Comparison of ENCODE assay signal across 9 cellular contexts in the genomic region with DNA sequence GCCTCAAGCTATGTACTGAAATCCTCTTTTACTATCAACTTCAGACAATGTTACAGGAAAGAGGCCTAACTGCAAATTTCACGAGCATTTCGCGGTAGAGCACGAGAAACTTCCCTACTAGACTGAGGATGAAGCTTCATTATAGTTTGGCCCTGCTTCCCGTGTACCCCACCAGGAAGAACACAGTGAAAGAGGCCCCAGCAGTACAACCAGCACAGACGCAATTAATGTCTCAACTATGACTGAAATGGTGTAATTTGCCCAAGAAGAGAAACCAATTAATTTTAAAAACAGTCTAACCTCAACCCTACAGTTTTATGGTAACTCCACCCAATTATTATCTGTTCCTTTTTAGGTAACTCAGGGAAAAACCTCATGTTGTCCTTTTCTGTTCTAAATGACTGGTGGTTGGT. TPM values are rescaled to one million over a fixed set of nuclear protein-coding genes. Genes with fewer than 3 reads are reported as not detected.
DNase-seq lines count a peak whose midpoint lies in the region; TF ChIP-seq lines count a peak whose summit lies in the region.
"Had no signal": no experiment of that assay in that cellular context is flagged by ENCODE, and none has a peak within 500 bp of the region (broad histone marks: within the 10 kb centered on the region; RNA-seq: fewer than 3 reads in every experiment).

No MANE protein-coding gene starts in this region.

- no peaks in the 10 kb centered on the region for H3K9me3 Mint-ChIP-seq in activated naive CD4-positive, alpha-beta T cell treated with anti-CD3 and anti-CD28 coated beads for 36 hours

- no peaks in the 10 kb centered on the region for H3K9me2 ChIP-seq in MM.1S (replicated peaks; ENCODE audit: insufficient read depth, low read length)

- H3K9ac ChIP-seq in fibroblast of lung (ENCODE audit: insufficient read depth, low read length) = no peak overlapping the region
- H3K9ac ChIP-seq in MM.1S (ENCODE audit: low read length) = no peak overlapping the region

- no peak for TF ChIP-seq CTCF in fibroblast of lung (conservative IDR thresholded peaks at IDR 0.05 in 1 of 2, IDR thresholded peaks at IDR 0.05 in 1 of 2; ENCODE audit: low read depth in 1 of 2, low read length in 2 of 2)
- TF ChIP-seq CTCF in testis (IDR thresholded peaks at IDR 0.05) = no peak
- TF ChIP-seq CTCF in MM.1S (IDR thresholded peaks at IDR 0.05; ENCODE audit: low read length) = no peak

- no peak overlapping the region for H2AFZ ChIP-seq in fibroblast of lung (ENCODE audit: low read length)
- H2AFZ ChIP-seq in MM.1S (ENCODE audit: low read length) = no peak overlapping the region

- DNase-seq in activated naive CD4-positive, alpha-beta T cell treated with anti-CD3 and anti-CD28 coated beads for 36 hours = peak; percentile 35
- no peak for DNase-seq in activated naive CD4-positive, alpha-beta T cell treated with Interleukin-2 at 50 U/mL for 16 hours
- DNase-seq in SKM-1 (lab: John Stamatoyannopoulos, UW; ENCODE audit: unreplicated experiment) (peak; percentile 44), fibroblast of lung (ENCODE audit: low read depth in 2 of 2) (no peak), testis (no peak), SW 1271 (lab: John Stamatoyannopoulos, UW) (no peak), RKO (ENCODE audit: low spot score) (no peak), MM.1S (no peak)

- peak overlapping the region; percentile 71 for H3K27ac Mint-ChIP-seq in activated naive CD4-positive, alpha-beta T cell treated with anti-CD3 and anti-CD28 coated beads for 36 hours

- no peak overlapping the region for H3K4me3 ChIP-seq in fibroblast of lung (replicated peaks in 1 of 4; ENCODE audit: control extremely low read depth in 1 of 4, insufficient read depth in 1 of 4, low read depth in 3 of 4, low read length in 4 of 4)
- no peak overlapping the region for H3K4me3 ChIP-seq in testis
- no peak overlapping the region for H3K4me3 ChIP-seq in MM.1S (ENCODE audit: low read length)
- H3K4me3 ChIP-seq: skin epidermis had no signal

- no peak for TF ChIP-seq POLR2A in testis (IDR thresholded peaks at IDR 0.05)

- intact Hi-C loops in activated naive CD4-positive, alpha-beta T cell treated with anti-CD3 and anti-CD28 coated beads for 36 hours (cut with micrococcal nuclease) = loop anchor here (5.0 kb wide), 1 partner anchor 642 kb away; no protein-coding TSS in a partner anchor
- intact Hi-C loops in testis (cut with DNase I; ENCODE audit: low total_unique reads) = no loop called here

- H4K20me1 ChIP-seq in fibroblast of lung (ENCODE audit: control insufficient read depth, extremely low read depth, insufficient read depth, low read length) (no peaks in the 10 kb centered on the region), MM.1S (ENCODE audit: insufficient read depth, low read length) (peaks cover 5% of the 10 kb centered on the region; the same call in 1 of the 2 replicates)

- peak overlapping the region; percentile 56 for H3K4me2 ChIP-seq in fibroblast of lung (ENCODE audit: extremely low read depth, insufficient read depth, low read length)
- no peak overlapping the region for H3K4me2 ChIP-seq in MM.1S (ENCODE audit: low read depth, low read length)

- H3K36me3 ChIP-seq in fibroblast of lung (ENCODE audit: control insufficient read depth, insufficient read depth, low read length) = peaks cover 8% of the 10 kb centered on the region
- no peaks in the 10 kb centered on the region for H3K36me3 ChIP-seq in testis (ENCODE audit: low read depth, missing control alignments)
- peaks cover 13% of the 10 kb centered on the region for H3K36me3 ChIP-seq in MM.1S (replicated peaks; ENCODE audit: insufficient read depth, low read length)

- H3K27ac ChIP-seq in fibroblast of lung (ENCODE audit: insufficient read depth, low read length) = peak overlapping the region; percentile 18
- peak overlapping the region; percentile 9 to 62 for H3K27ac ChIP-seq in testis
- H3K27ac ChIP-seq in MM.1S (ENCODE audit: low read length) = no peak overlapping the region

- peaks cover 67% of the 10 kb centered on the region for H3K4me1 Mint-ChIP-seq in activated naive CD4-positive, alpha-beta T cell treated with anti-CD3 and anti-CD28 coated beads for 36 hours (ENCODE audit: low read depth)

- H3K36me3 Mint-ChIP-seq in activated naive CD4-positive, alpha-beta T cell treated with anti-CD3 and anti-CD28 coated beads for 36 hours (ENCODE audit: low read depth) = peaks cover 19% of the 10 kb centered on the region

- H3K27me3 Mint-ChIP-seq in activated naive CD4-positive, alpha-beta T cell treated with anti-CD3 and anti-CD28 coated beads for 36 hours (ENCODE audit: low read depth) = no peaks in the 10 kb centered on the region

- H3K9me3 ChIP-seq in fibroblast of lung (ENCODE audit: control insufficient read depth, insufficient read depth, low read depth, low read length) (no peaks in the 10 kb centered on the region), testis (no peaks in the 10 kb centered on the region), MM.1S (replicated peaks; ENCODE audit: insufficient read depth, low read length) (no peaks in the 10 kb centered on the region)

- 53 to 63% methylated on average over 6 of the region's 6 CpGs for WGBS in testis, 2 donors

- H3K4me3 Mint-ChIP-seq in activated naive CD4-positive, alpha-beta T cell treated with anti-CD3 and anti-CD28 coated beads for 36 hours = peak overlapping the region; percentile 35

- CTCF ChIA-PET in activated naive CD4-positive, alpha-beta T cell treated with anti-CD3 and anti-CD28 coated beads for 36 hours (lab: Charles Lee) = interaction anchor here (0.8 to 1.6 kb wide), 8 partner anchors 9 to 151 kb away, joined by 3 to 5 read pairs (median 3); no protein-coding TSS in a partner anchor

- peaks cover 26% of the 10 kb centered on the region for H3F3A ChIP-seq in MM.1S (ENCODE audit: insufficient read depth, low read length)

- H3K79me2 ChIP-seq in fibroblast of lung (ENCODE audit: control insufficient read depth, insufficient read depth, low read length) (peaks cover 97% of the 10 kb centered on the region), MM.1S (ENCODE audit: low read length) (peaks cover 100% of the 10 kb centered on the region)

- H3K27me3 ChIP-seq in fibroblast of lung (ENCODE audit: control insufficient read depth, insufficient read depth, low read length) = no peaks in the 10 kb centered on the region
- H3K27me3 ChIP-seq in testis = no peaks in the 10 kb centered on the region
- no peaks in the 10 kb centered on the region for H3K27me3 ChIP-seq in MM.1S (replicated peaks; ENCODE audit: insufficient read depth, low read length)

- H3K4me1 ChIP-seq in fibroblast of lung (ENCODE audit: control insufficient read depth, extremely low read depth, insufficient read depth, low read length) (peaks cover 34% of the 10 kb centered on the region), testis (peaks cover 46% of the 10 kb centered on the region), MM.1S (ENCODE audit: low read length) (peaks cover 30% of the 10 kb centered on the region)

RNA-seq across cellular contexts. Expression of a gene that starts 12.1 kb away (rescaled TPM):
- 10 to 100 TPM; 19.5 to 21.8 TPM for total RNA-seq in activated naive CD4-positive, alpha-beta T cell treated with anti-CD3 and anti-CD28 coated beads for 36 hours
- total RNA-seq in fibroblast of lung = 26.7 and 28.6 TPM in 2 replicates
- polyA plus RNA-seq in fibroblast of lung = 52.1 and 57.0 TPM in 2 replicates
- polyA plus RNA-seq in fibroblast of lung (2012) = 33.9 and 40.6 TPM in 2 replicates
- polyA minus RNA-seq in fibroblast of lung (ENCODE audit: low replicate concordance) = 31.2 and 42.2 TPM in 2 replicates
- 10 to 100 TPM; 31.1 to 36.1 TPM for total RNA-seq in testis
- polyA plus RNA-seq in testis (ENCODE audit: insufficient read depth, low read depth, low replicate concordance) = 20.0 TPM

RNA-seq across cellular contexts. Expression of a gene that starts 37.6 kb away (rescaled TPM):
- 10 to 100 TPM; 13.1 to 15.3 TPM for total RNA-seq in activated naive CD4-positive, alpha-beta T cell treated with anti-CD3 and anti-CD28 coated beads for 36 hours
- 59.8 and 66.2 TPM in 2 replicates for total RNA-seq in fibroblast of lung
- 105 and 130 TPM in 2 replicates for polyA plus RNA-seq in fibroblast of lung
- 73.5 and 86.1 TPM in 2 replicates for polyA plus RNA-seq in fibroblast of lung (2012)
- 14.9 and 19.2 TPM in 2 replicates for polyA minus RNA-seq in fibroblast of lung (ENCODE audit: low replicate concordance)
- total RNA-seq in testis = 100 to 1,000 TPM; 128 to 134 TPM
- 178 TPM for polyA plus RNA-seq in testis (ENCODE audit: insufficient read depth, low read depth, low replicate concordance)

RNA-seq across cellular contexts. Expression of a gene that starts 55.3 kb away (rescaled TPM):
- 100 to 1,000 TPM; 205 to 212 TPM for total RNA-seq in activated naive CD4-positive, alpha-beta T cell treated with anti-CD3 and anti-CD28 coated beads for 36 hours
- 7.7 and 12.9 TPM in 2 replicates for total RNA-seq in fibroblast of lung
- 90.3 and 118 TPM in 2 replicates for polyA plus RNA-seq in fibroblast of lung
- 55.7 and 70.8 TPM in 2 replicates for polyA plus RNA-seq in fibroblast of lung (2012)
- polyA minus RNA-seq in fibroblast of lung (ENCODE audit: low replicate concordance) = 5.2 and 5.3 TPM in 2 replicates
- total RNA-seq in testis = 10 to 100 TPM; 91.0 to 91.1 TPM
- polyA plus RNA-seq in testis (ENCODE audit: insufficient read depth, low read depth, low replicate concordance) = 121 TPM

Comparison
In these comparisons a context has a peak if more than half of its experiments do, and no peak if none do; other contexts are left out.
1. DNase-seq: peak in activated naive CD4-positive, alpha-beta T cell treated with anti-CD3 and anti-CD28 coated beads for 36 hours (single experiment) and SKM-1 (single experiment); none in activated naive CD4-positive, alpha-beta T cell treated with Interleukin-2 at 50 U/mL for 16 hours (single experiment), fibroblast of lung (0 of 2), testis (single experiment), SW 1271 (0 of 2), RKO (single experiment) and MM.1S (single experiment).